In genomic region chr20:55935448-55936221, GRCh38 we compare ENCODE assay signal across 19 cellular contexts.
"Had no signal": no experiment of that assay in that cellular context is flagged by ENCODE, and none has a peak within 500 bp of the region (broad histone marks: within the 10 kb centered on the region; RNA-seq: fewer than 3 reads in every experiment).

No MANE protein-coding gene starts in this region.

- H3K36me3 ChIP-seq: gastrocnemius medialis, neutrophil, tibial nerve, upper lobe of right lung, vagina had no signal

- H3K4me2 ChIP-seq: smooth muscle cell had no signal

- ATAC-seq: esophagus mucosa; gastrocnemius medialis; left colon; naive thymus-derived CD8-positive, alpha-beta T cell; right cardiac atrium; stimulated activated effector memory CD8-positive, alpha-beta T cell treated with anti-CD3 and anti-CD28 coated beads, Interleukin-12 subunit alpha, Interleukin-12 subunit beta, amount 100 ng/mL, for 72 hours; stimulated activated naive CD8-positive, alpha-beta T cell treated with anti-CD3 and anti-CD28 coated beads, Interleukin-15, Interleukin-2, amounts not matched to agents 100 U/mL and 50 U/mL, for 24 hours; upper lobe of right lung had no signal

- DNase-seq: effector CD8-positive, alpha-beta T cell; glutamatergic neuron; immature natural killer cell; left colon; mesendoderm; naive thymus-derived CD8-positive, alpha-beta T cell; right cardiac atrium; stimulated activated CD4-positive, alpha-beta T cell treated with anti-CD3 and anti-CD28 coated beads, Interleukin-2, amount 100 ng/mL, for 48 hours; stimulated activated CD8-positive, alpha-beta memory T cell treated with anti-CD3 and anti-CD28 coated beads, Interleukin-4, amount 100 ng/mL, for 48 hours; stimulated activated naive CD8-positive, alpha-beta T cell treated with anti-CD3 and anti-CD28 coated beads, Interleukin-15, Interleukin-2, amounts not matched to agents 100 U/mL and 50 U/mL, for 24 hours; upper lobe of right lung had no signal

- H3K4me3 ChIP-seq: coronary artery, gastrocnemius medialis, smooth muscle cell, tibial nerve, upper lobe of right lung, vagina had no signal

- H3K27me3 ChIP-seq: gastrocnemius medialis, neutrophil, tibial nerve, upper lobe of right lung, vagina had no signal

- H3K27ac ChIP-seq: coronary artery, gastrocnemius medialis, neutrophil, tibial nerve, upper lobe of right lung, vagina had no signal

- H3K4me1 ChIP-seq: gastrocnemius medialis, tibial nerve, upper lobe of right lung, vagina had no signal

- H3K9me3 ChIP-seq: gastrocnemius medialis, neutrophil, upper lobe of right lung, vagina had no signal
